ENCODE assay signal across 20 cellular contexts in genomic region chr16:79395631-79396030, GRCh38.
"Had no signal": no experiment of that assay in that cellular context is flagged by ENCODE, and none has a peak within 500 bp of the region (broad histone marks: within the 10 kb centered on the region; RNA-seq: fewer than 3 reads in every experiment).

No MANE protein-coding gene starts in this region.

- H3K27ac Mint-ChIP-seq: memory B cell, natural killer cell, progenitor cell of endocrine pancreas had no signal

- H3K36me3 Mint-ChIP-seq: memory B cell; natural killer cell; stimulated activated effector memory CD8-positive, alpha-beta T cell treated with anti-CD3 and anti-CD28 coated beads, Interleukin-12 subunit alpha, Interleukin-12 subunit beta, amount 100 ng/mL, for 72 hours had no signal

- H3K27me3 ChIP-seq: pancreas, right lobe of liver, stomach, thyroid gland had no signal

- H3K9me3 Mint-ChIP-seq: natural killer cell; stimulated activated effector memory CD8-positive, alpha-beta T cell treated with anti-CD3 and anti-CD28 coated beads, Interleukin-12 subunit alpha, Interleukin-12 subunit beta, amount 100 ng/mL, for 72 hours had no signal

- H3K4me3 ChIP-seq: dorsolateral prefrontal cortex, lower lobe of right lung, pancreas, right lobe of liver, stomach, thyroid gland had no signal

- H3K9me3 ChIP-seq: lower lobe of right lung, neutrophil, pancreas, right lobe of liver, thyroid gland had no signal

- H3K27ac ChIP-seq: dorsolateral prefrontal cortex, lower lobe of right lung, neutrophil, pancreas, right lobe of liver, stomach, thyroid gland had no signal

- H3K4me1 ChIP-seq: lower lobe of right lung, pancreas, right lobe of liver, thyroid gland had no signal

- H3K4me1 Mint-ChIP-seq: memory B cell had no signal

- ATAC-seq: left ventricle myocardium superior; lower lobe of right lung; natural killer cell; right lobe of liver; stimulated activated effector memory CD8-positive, alpha-beta T cell treated with anti-CD3 and anti-CD28 coated beads, Interleukin-12 subunit alpha, Interleukin-12 subunit beta, amount 100 ng/mL, for 72 hours had no signal

- H3K4me3 Mint-ChIP-seq: memory B cell; natural killer cell; stimulated activated effector memory CD8-positive, alpha-beta T cell treated with anti-CD3 and anti-CD28 coated beads, Interleukin-12 subunit alpha, Interleukin-12 subunit beta, amount 100 ng/mL, for 72 hours had no signal

- DNase-seq: cortex of kidney; dorsolateral prefrontal cortex; effector CD4-positive, alpha-beta T cell; left ventricle myocardium superior; lower lobe of right lung; natural killer cell; pancreas; right lobe of liver; small intestine; stimulated activated CD4-positive, alpha-beta T cell treated with anti-CD3 and anti-CD28 coated beads, Interleukin-12 subunit alpha, Interleukin-12 subunit beta, amount 100 ng/mL, for 4 hours; stimulated activated CD4-positive, alpha-beta T cell treated with anti-CD3 and anti-CD28 coated beads, Interleukin-1b, Interleukin-23, amount 100 ng/mL, for 48 hours; stimulated activated CD4-positive, alpha-beta T cell treated with anti-CD3 and anti-CD28 coated beads, Interleukin-4, amount 100 ng/mL, for 1 hour; stimulated activated naive CD4-positive, alpha-beta T cell treated with Interleukin-2 at 50 U/mL for 16 hours; stomach; thyroid gland; trophoblast cell had no signal

- H3K36me3 ChIP-seq: lower lobe of right lung, neutrophil, pancreas, right lobe of liver, stomach, thyroid gland had no signal
